Comparison of ENCODE assay signal across 9 cellular contexts in the genomic region with DNA sequence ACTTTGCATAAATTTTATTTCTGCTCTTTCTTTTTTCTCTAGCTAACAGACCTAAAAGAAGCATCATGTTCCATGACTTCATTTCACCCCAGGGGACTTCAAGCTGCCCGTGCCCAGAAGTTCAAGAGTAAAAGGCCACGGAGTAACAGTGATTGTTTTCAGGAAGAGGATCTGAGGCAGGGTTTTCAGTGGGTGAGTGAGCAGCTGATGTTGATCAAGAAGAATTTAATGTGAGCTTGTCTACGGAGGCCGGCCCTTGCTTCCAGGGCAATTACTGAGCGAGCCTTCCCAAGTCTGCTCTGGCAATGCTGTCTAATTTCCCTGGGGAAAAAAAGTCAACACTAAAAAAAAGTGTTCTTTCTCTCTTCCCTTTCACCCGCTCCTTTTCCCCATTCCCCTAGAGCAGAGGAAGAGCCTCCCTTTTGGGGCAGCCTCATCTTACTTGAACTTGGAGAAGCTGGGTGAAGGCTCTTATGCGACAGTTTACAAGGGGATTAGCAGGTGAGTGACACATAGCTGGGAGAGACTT. TPM values are rescaled to one million over a fixed set of nuclear protein-coding genes. Genes with fewer than 3 reads are reported as not detected.
DNase-seq lines count a peak whose midpoint lies in the region; TF ChIP-seq lines count a peak whose summit lies in the region.
"Had no signal": no experiment of that assay in that cellular context is flagged by ENCODE, and none has a peak within 500 bp of the region (broad histone marks: within the 10 kb centered on the region; RNA-seq: fewer than 3 reads in every experiment).

No MANE protein-coding gene starts in this region.

- peak in 1 of 2 donors; percentile 74 for TF ChIP-seq EP300 in tibial nerve (IDR thresholded peaks at IDR 0.05)

- H3K27ac ChIP-seq in tibial nerve (peak overlapping the region in 3 of 4 donors; percentile 38 to 81 (median 81)), prostate gland (no peak overlapping the region)

- H3K36me3 ChIP-seq in tibial nerve = no peaks in the 10 kb centered on the region
- H3K36me3 ChIP-seq in prostate gland = no peaks in the 10 kb centered on the region

- POLR2A ChIA-PET in activated CD4-positive, alpha-beta memory T cell treated with anti-CD3 and anti-CD28 coated beads, Interleukin-2, amount 10 ng/mL, durations not matched to agents 7 days and 5 days (lab: Charles Lee) = no interaction called here

- peaks cover 40% of the 10 kb centered on the region for H3K27me3 Mint-ChIP-seq in activated CD4-positive, alpha-beta memory T cell treated with anti-CD3 and anti-CD28 coated beads, Interleukin-2, amount 10 ng/mL, durations not matched to agents 7 days and 5 days

- H3K9me3 ChIP-seq in tibial nerve = no peaks in the 10 kb centered on the region
- H3K9me3 ChIP-seq in prostate gland = no peaks in the 10 kb centered on the region

- intact Hi-C loops in prostate gland (cut with DNase I) = no loop called here

- no peak overlapping the region for H3K4me3 Mint-ChIP-seq in activated CD4-positive, alpha-beta memory T cell treated with anti-CD3 and anti-CD28 coated beads, Interleukin-2, amount 10 ng/mL, durations not matched to agents 7 days and 5 days
- H3K4me3 Mint-ChIP-seq: activated naive CD4-positive, alpha-beta T cell treated with anti-CD3 and anti-CD28 coated beads, Interleukin-2, amount 50 U/mL, for 24 hours had no signal

- H3K27me3 ChIP-seq in tibial nerve (no peaks in the 10 kb centered on the region), prostate gland (replicated peaks; ENCODE audit: insufficient read depth) (no peaks in the 10 kb centered on the region)

- H3K9me3 Mint-ChIP-seq in activated CD4-positive, alpha-beta memory T cell treated with anti-CD3 and anti-CD28 coated beads, Interleukin-2, amount 10 ng/mL, durations not matched to agents 7 days and 5 days = no peaks in the 10 kb centered on the region
- H3K9me3 Mint-ChIP-seq: activated naive CD4-positive, alpha-beta T cell treated with anti-CD3 and anti-CD28 coated beads, Interleukin-2, amount 50 U/mL, for 24 hours had no signal

- WGBS in tibial nerve, 2 donors = 21 to 23% methylated on average over 7 of the region's 7 CpGs
- WGBS in prostate gland = 62% methylated on average over 7 of the region's 7 CpGs

- H3K27ac Mint-ChIP-seq in activated CD4-positive, alpha-beta memory T cell treated with anti-CD3 and anti-CD28 coated beads, Interleukin-2, amount 10 ng/mL, durations not matched to agents 7 days and 5 days = no peak overlapping the region
- H3K27ac Mint-ChIP-seq: activated naive CD4-positive, alpha-beta T cell treated with anti-CD3 and anti-CD28 coated beads, Interleukin-2, amount 50 U/mL, for 24 hours had no signal

- DNase-seq in HFF-Myc (ENCODE audit: extremely low read depth, low read depth) = no peak
- DNase-seq in astrocyte of the hippocampus (ENCODE audit: low read depth, low spot score) = peak; percentile 52
- DNase-seq in islet precursor cell = peak; percentile 74
- peak; percentile 57 to 68 for DNase-seq in tibial nerve (ENCODE audit: low spot score in 2 of 2)
- DNase-seq in prostate gland (ENCODE audit: low spot score) = no peak
- DNase-seq in NCI-H1694 (lab: John Stamatoyannopoulos, UW) = no peak
- DNase-seq in activated CD4-positive, alpha-beta memory T cell treated with anti-CD3 and anti-CD28 coated beads, Interleukin-2, amount 10 ng/mL, durations not matched to agents 7 days and 5 days = no peak
- DNase-seq: T-helper 9 cell had no signal

- H3K4me1 ChIP-seq in tibial nerve (peaks cover 0 to 27% (median 3%) of the 10 kb centered on the region in 4 donors), prostate gland (replicated peaks) (no peaks in the 10 kb centered on the region)

- TF ChIP-seq POLR2A in tibial nerve (IDR thresholded peaks at IDR 0.05) (no peak), prostate gland (IDR thresholded peaks at IDR 0.05) (no peak)

- no peaks in the 10 kb centered on the region for H3K36me3 Mint-ChIP-seq in activated CD4-positive, alpha-beta memory T cell treated with anti-CD3 and anti-CD28 coated beads, Interleukin-2, amount 10 ng/mL, durations not matched to agents 7 days and 5 days (ENCODE audit: low read depth)

- H3K4me1 Mint-ChIP-seq in activated CD4-positive, alpha-beta memory T cell treated with anti-CD3 and anti-CD28 coated beads, Interleukin-2, amount 10 ng/mL, durations not matched to agents 7 days and 5 days = no peaks in the 10 kb centered on the region
- H3K4me1 Mint-ChIP-seq: activated naive CD4-positive, alpha-beta T cell treated with anti-CD3 and anti-CD28 coated beads, Interleukin-2, amount 50 U/mL, for 24 hours had no signal

- CTCF ChIA-PET in activated CD4-positive, alpha-beta memory T cell treated with anti-CD3 and anti-CD28 coated beads, Interleukin-2, amount 10 ng/mL, durations not matched to agents 7 days and 5 days (lab: Charles Lee) = no interaction called here

- H3K4me3 ChIP-seq in HFF-Myc (replicated peaks; ENCODE audit: low read depth, low read length) = peak overlapping the region; percentile 21
- no peak overlapping the region for H3K4me3 ChIP-seq in tibial nerve
- H3K4me3 ChIP-seq in prostate gland = no peak overlapping the region

- TF ChIP-seq CTCF in HFF-Myc (IDR thresholded peaks at IDR 0.05; ENCODE audit: low read depth, low read length, missing control alignments) (no peak), tibial nerve (IDR thresholded peaks at IDR 0.05) (no peak), prostate gland (IDR thresholded peaks at IDR 0.05) (no peak)

RNA-seq across cellular contexts. Expression of a gene that starts 1.2 kb away (rescaled TPM):
- total RNA-seq in tibial nerve (1 to 10 TPM in 3 of 4 donors, under 1 TPM in 1; 0.90 to 6.5 (median 1.4) TPM), prostate gland (1 to 10 TPM in 1 of 2 donors, not detected in 1; 1.2 TPM)
- total RNA-seq in activated CD4-positive, alpha-beta memory T cell treated with anti-CD3 and anti-CD28 coated beads, Interleukin-2, amount 10 ng/mL, durations not matched to agents 7 days and 5 days = not detected

RNA-seq across cellular contexts. Expression of a gene that starts 26.8 kb away (rescaled TPM):
- total RNA-seq in tibial nerve (10 to 100 TPM; 23.5 to 35.8 (median 34.8) TPM), prostate gland (10 to 100 TPM; 14.8 to 16.3 TPM)
- total RNA-seq in activated CD4-positive, alpha-beta memory T cell treated with anti-CD3 and anti-CD28 coated beads, Interleukin-2, amount 10 ng/mL, durations not matched to agents 7 days and 5 days = 10 to 100 TPM; 13.3 to 13.5 TPM

Comparison
In these comparisons a context has a peak if more than half of its experiments do, and no peak if none do; other contexts are left out.
1. DNase-seq: peak in astrocyte of the hippocampus (single experiment), islet precursor cell (single experiment) and tibial nerve (2 of 2); none in HFF-Myc (single experiment), prostate gland (single experiment), NCI-H1694 (single experiment) and activated CD4-positive, alpha-beta memory T cell treated with anti-CD3 and anti-CD28 coated beads, Interleukin-2, amount 10 ng/mL, durations not matched to agents 7 days and 5 days (single experiment).
2. H3K27ac ChIP-seq: peak in tibial nerve (3 of 4); none in prostate gland (0 of 2).